ENCODE assay signal across 20 cellular contexts in genomic region chr12:79677667-79678066, GRCh38.
"Had no signal": no experiment of that assay in that cellular context is flagged by ENCODE, and none has a peak within 500 bp of the region (broad histone marks: within the 10 kb centered on the region; RNA-seq: fewer than 3 reads in every experiment).

No MANE protein-coding gene starts in this region.

- H3K4me1 ChIP-seq: gastrocnemius medialis, left lung, tibial nerve had no signal

- H3K4me3 ChIP-seq: gastrocnemius medialis, left lung, right lobe of liver, smooth muscle cell, thoracic aorta, tibial nerve, vagina had no signal

- H3K36me3 ChIP-seq: gastrocnemius medialis, left lung, right lobe of liver, thoracic aorta, tibial nerve, vagina had no signal

- H3K27ac ChIP-seq: epithelial cell of prostate, gastrocnemius medialis, left lung, parathyroid adenoma, right lobe of liver, thoracic aorta, tibial nerve, vagina had no signal

- H3K9ac ChIP-seq: parathyroid adenoma had no signal

- H3K27me3 ChIP-seq: gastrocnemius medialis, left lung, right lobe of liver, tibial nerve, vagina had no signal

- DNase-seq: effector CD8-positive, alpha-beta T cell; endodermal cell; foreskin fibroblast; gastrocnemius medialis; head of caudate nucleus; left lung; mesendoderm; midbrain; natural killer cell; right lobe of liver; stimulated activated CD4-positive, alpha-beta T cell treated with anti-CD3 and anti-CD28 coated beads, Interleukin-12 subunit alpha, Interleukin-12 subunit beta, amount 100 ng/mL, for 4 hours; stimulated activated CD4-positive, alpha-beta T cell treated with anti-CD3 and anti-CD28 coated beads, Interleukin-1b, Interleukin-23, amount 100 ng/mL, for 48 hours; stimulated activated CD4-positive, alpha-beta T cell treated with anti-CD3 and anti-CD28 coated beads, Interleukin-4, amount 100 ng/mL, for 1 hour; stimulated activated naive CD8-positive, alpha-beta T cell treated with anti-CD3 and anti-CD28 coated beads, Interleukin-15, Interleukin-2, amounts not matched to agents 100 U/mL and 50 U/mL, for 24 hours had no signal

- H3K9me3 ChIP-seq: gastrocnemius medialis, left lung, right lobe of liver, thoracic aorta, tibial nerve, vagina had no signal
